8 cellular contexts compared by ENCODE assay signal in genomic region chr5:14399054-14399657, GRCh38.
A peak's percentile ranks its signal among the peaks of the same experiment; 100 is the strongest.
DNase-seq lines count a peak whose midpoint lies in the region; ATAC-seq and TF ChIP-seq lines count a peak whose summit lies in the region.

No MANE protein-coding gene starts in this region.

- TF ChIP-seq CTCF in AG09309 (IDR thresholded peaks at IDR 0.05; ENCODE audit: control insufficient read depth, insufficient read depth, low read depth, low read length, missing control alignments) (peak; percentile 63), hepatocyte (IDR thresholded peaks at IDR 0.05; ENCODE audit: poor library complexity) (peak; percentile 79), testis (IDR thresholded peaks at IDR 0.05) (peak; percentile 50 to 70 (median 56))

- H2AFZ ChIP-seq in hepatocyte: no peak overlapping the region

- H3K79me2 ChIP-seq in hepatocyte: peaks cover 5% of the 10 kb centered on the region

- H4K20me1 ChIP-seq in hepatocyte (ENCODE audit: insufficient read depth, poor library complexity, severe bottlenecking): no peaks in the 10 kb centered on the region

- H3K4me3 ChIP-seq in AG09309 (ENCODE audit: control insufficient read depth, low read depth, low read length) (no peak overlapping the region), hepatocyte (no peak overlapping the region), testis (no peak overlapping the region)

- no peaks in the 10 kb centered on the region for H3K9me3 ChIP-seq in hepatocyte (ENCODE audit: low read depth)
- no peaks in the 10 kb centered on the region for H3K9me3 ChIP-seq in testis

- H3K27ac ChIP-seq in hepatocyte (no peak overlapping the region), testis (peak overlapping the region in 1 of 2 donors; percentile 71)

- no peaks in the 10 kb centered on the region for H3K9me2 ChIP-seq in hepatocyte (replicated peaks; ENCODE audit: insufficient read depth)

- no peaks in the 10 kb centered on the region for H3K36me3 ChIP-seq in hepatocyte (replicated peaks; ENCODE audit: insufficient read depth, low read depth)
- no peaks in the 10 kb centered on the region for H3K36me3 ChIP-seq in testis (ENCODE audit: low read depth, missing control alignments)

- H3K4me1 ChIP-seq in hepatocyte (ENCODE audit: insufficient read depth) (no peaks in the 10 kb centered on the region), testis (no peaks in the 10 kb centered on the region)

- no peaks in the 10 kb centered on the region for H3K27me3 ChIP-seq in hepatocyte
- H3K27me3 ChIP-seq in testis: no peaks in the 10 kb centered on the region

- H3K4me2 ChIP-seq in hepatocyte: no peak overlapping the region

- peak; percentile 27 for DNase-seq in AG09309 (ENCODE audit: low read depth)
- DNase-seq in GM19240 (ENCODE audit: insufficient read length, low spot score): peak; percentile 21
- DNase-seq in NCI-H2227 treated with DMSO at 0.1 percent for 48 hours (lab: John Stamatoyannopoulos, UW): peak; percentile 31
- DNase-seq in amniotic stem cell (lab: John Stamatoyannopoulos, UW): peak; percentile 31
- DNase-seq in hepatocyte (ENCODE audit: low spot score): peak; percentile 76
- peak; percentile 54 for DNase-seq in testis
- DNase-seq in effector CD8-positive, alpha-beta T cell (lab: John Stamatoyannopoulos, UW): no peak

- intact Hi-C loops in testis (cut with DNase I; ENCODE audit: low total_unique reads): no loop called here

- no peak for ATAC-seq in GM21576 (IDR thresholded peaks at IDR 0.05; ENCODE audit: unreplicated experiment)

- no peak for TF ChIP-seq POLR2A in testis (IDR thresholded peaks at IDR 0.05)

- WGBS in hepatocyte (ENCODE audit: low lambda C conversion rate, missing lambda C conversion rate): 49% methylated on average over 3 of the region's 3 CpGs
- WGBS in testis, 2 donors: 49 to 67% methylated on average over 3 of the region's 3 CpGs
